In genomic region chr4:109703664-109704351, GRCh38 we compare ENCODE assay signal across 8 cellular contexts. TPM values are rescaled to one million over a fixed set of nuclear protein-coding genes. Genes with fewer than 3 reads are reported as not detected.
DNase-seq lines count a peak whose midpoint lies in the region; ATAC-seq and TF ChIP-seq lines count a peak whose summit lies in the region.

No MANE protein-coding gene starts in this region.

- H3K27me3 Mint-ChIP-seq in CD14-positive monocyte (ENCODE audit: low read depth in 3 of 3) = peaks cover 0 to 2% (median 2%) of the 10 kb centered on the region in 3 donors

- peak overlapping the region in 6 of 7 donors; percentile 28 to 81 (median 43) for H3K27ac Mint-ChIP-seq in CD14-positive monocyte

- H3K4me3 ChIP-seq in thyroid gland (replicated peaks in 1 of 3) = peak overlapping the region in 2 of 3 donors; percentile 19 to 61

- no peak for TF ChIP-seq CTCF in CD14-positive monocyte (IDR thresholded peaks at IDR 0.05)
- no peak for TF ChIP-seq CTCF in thyroid gland (IDR thresholded peaks at IDR 0.05)

- no peak for TF ChIP-seq POLR2A in thyroid gland (IDR thresholded peaks at IDR 0.05)

- H3K9me3 Mint-ChIP-seq in CD14-positive monocyte = no peaks in the 10 kb centered on the region

- no peaks in the 10 kb centered on the region for H3K27me3 ChIP-seq in thyroid gland

- H3K27ac ChIP-seq in KOPT-K1 (ENCODE audit: low read depth, low read length, poor library complexity, severe bottlenecking) (peak overlapping the region; percentile 72), thyroid gland (peak overlapping the region; percentile 42 to 83 (median 83))

- H3K36me3 ChIP-seq in KOPT-K1 (ENCODE audit: insufficient read depth, low read length) = peaks cover 8% of the 10 kb centered on the region
- no peaks in the 10 kb centered on the region for H3K36me3 ChIP-seq in thyroid gland

- peaks cover 14% of the 10 kb centered on the region in 2 donors for H3K4me1 ChIP-seq in thyroid gland

- intact Hi-C loops in CD14-positive monocyte (cut with micrococcal nuclease) (loop anchor here (10.0 kb wide), 3 partner anchors 111 to 269 kb away; partner anchors contain the start of genes GAR1 (in 1 of the 2), RRH (in 1 of the 2) and SEC24B (in 1 of the 2)), thyroid gland (cut with DNase I) (loop anchor here (10.0 kb wide), 2 partner anchors 111 to 269 kb away; partner anchors contain the start of genes GAR1 and SEC24B)

- ATAC-seq in left lobe of liver (peak; percentile 27), GM21825 (IDR thresholded peaks at IDR 0.05; ENCODE audit: unreplicated experiment) (no peak)

- H3K36me3 Mint-ChIP-seq in CD14-positive monocyte = peaks cover 0 to 3% of the 10 kb centered on the region in 2 donors

- H3K9me3 ChIP-seq in KOPT-K1 (ENCODE audit: insufficient read depth, low read length, poor library complexity, severe bottlenecking) (no peaks in the 10 kb centered on the region), thyroid gland (no peaks in the 10 kb centered on the region)

- peak overlapping the region; percentile 94 to 97 for H3K4me3 Mint-ChIP-seq in CD14-positive monocyte

- WGBS in thyroid gland, 2 donors = 18 to 22% methylated on average over 7 to 11 of the region's 11 CpGs

- DNase-seq in CD14-positive monocyte (ENCODE audit: low spot score) = no peak
- DNase-seq in astrocyte of the hippocampus (ENCODE audit: low read depth, low spot score) = peak; percentile 21
- DNase-seq in left lobe of liver (ENCODE audit: low spot score) = no peak
- DNase-seq in thyroid gland = no peak
- no peak for DNase-seq in SK-N-DZ (ENCODE audit: low spot score)
- no peak for DNase-seq in NCI-H345 (lab: John Stamatoyannopoulos, UW)

- H3K4me1 Mint-ChIP-seq in CD14-positive monocyte = peaks cover 28% of the 10 kb centered on the region

RNA-seq across cellular contexts. Expression of gene CASP6, which starts 0.6 kb away (rescaled TPM):
- polyA plus RNA-seq in CD14-positive monocyte = 10 to 100 TPM; 23.3 to 24.4 TPM
- total RNA-seq in left lobe of liver = 16.5 TPM
- 10 to 100 TPM; 16.2 to 25.6 (median 20.5) TPM for total RNA-seq in thyroid gland
- 17.3 and 21.7 TPM in 2 replicates for polyA plus RNA-seq in SK-N-DZ (2014; cell fraction: cytosol; rRNA removed)
- 9.8 and 11.3 TPM in 2 replicates for polyA plus RNA-seq in SK-N-DZ (2014; cell fraction: nucleus; rRNA removed)

RNA-seq across cellular contexts. Expression of gene PLA2G12A, which starts 26.1 kb away (rescaled TPM):
- polyA plus RNA-seq in CD14-positive monocyte = 10 to 100 TPM; 15.1 to 16.2 TPM
- 38.9 TPM for total RNA-seq in left lobe of liver
- total RNA-seq in thyroid gland = 100 to 1,000 TPM in 1 of 4 donors, 10 to 100 TPM in 3; 37.9 to 216 (median 55.5) TPM
- 6.0 and 11.2 TPM in 2 replicates for polyA plus RNA-seq in SK-N-DZ (2014; cell fraction: cytosol; rRNA removed)
- 4.2 and 16.3 TPM in 2 replicates for polyA plus RNA-seq in SK-N-DZ (2014; cell fraction: nucleus; rRNA removed)
